In genomic region chr6:105739764-105740163, GRCh38 we compare ENCODE assay signal across 19 cellular contexts.
"Had no signal": no experiment of that assay in that cellular context is flagged by ENCODE, and none has a peak within 500 bp of the region (broad histone marks: within the 10 kb centered on the region; RNA-seq: fewer than 3 reads in every experiment).

No MANE protein-coding gene starts in this region.

- H3K36me3 ChIP-seq: colonic mucosa, left ventricle myocardium inferior, lower lobe of right lung, neural progenitor cell, ovary, suprapubic skin, thyroid gland, vagina had no signal

- DNase-seq: colonic mucosa; dermis blood vessel endothelial cell; immature natural killer cell; left ventricle myocardium inferior; lower lobe of right lung; midbrain; nucleus accumbens; ovary; right cardiac atrium; stimulated activated CD4-positive, alpha-beta T cell treated with anti-CD3 and anti-CD28 coated beads, Interleukin-2, amount 100 ng/mL, for 48 hours; stimulated activated naive CD8-positive, alpha-beta T cell treated with anti-CD3 and anti-CD28 coated beads, Interleukin-15, Interleukin-2, amounts not matched to agents 100 U/mL and 50 U/mL, for 24 hours; thyroid gland had no signal

- H3K9me3 ChIP-seq: colonic mucosa, left ventricle myocardium inferior, lower lobe of right lung, ovary, suprapubic skin, thyroid gland, vagina had no signal

- H3K4me3 ChIP-seq: colonic mucosa, left ventricle myocardium inferior, lower lobe of right lung, neural progenitor cell, ovary, smooth muscle cell, suprapubic skin, thyroid gland, vagina had no signal

- H3K27me3 ChIP-seq: colonic mucosa, neural progenitor cell, ovary, suprapubic skin, thyroid gland, vagina had no signal

- H3K4me1 ChIP-seq: colonic mucosa, left ventricle myocardium inferior, lower lobe of right lung, neural progenitor cell, thyroid gland had no signal

- H3K4me2 ChIP-seq: neural progenitor cell, smooth muscle cell had no signal

- H3K27ac ChIP-seq: colonic mucosa, left ventricle myocardium inferior, lower lobe of right lung, neural progenitor cell, ovary, suprapubic skin, thyroid gland, vagina had no signal

- H2AFZ ChIP-seq: neural progenitor cell had no signal

- FAIRE-seq: frontal cortex, keratinocyte had no signal

- ATAC-seq: lower lobe of right lung; natural killer cell treated with Interleukin-12 subunit alpha and Interleukin-12 subunit beta and Interleukin-15 and Interleukin-18, amount 100 ng/mL, for 72 hours; right cardiac atrium; stimulated activated naive CD8-positive, alpha-beta T cell treated with anti-CD3 and anti-CD28 coated beads, Interleukin-15, Interleukin-2, amounts not matched to agents 100 U/mL and 50 U/mL, for 24 hours had no signal

- H3K9ac ChIP-seq: neural progenitor cell had no signal
